ENCODE assay signal across 8 cellular contexts in the genomic region with DNA sequence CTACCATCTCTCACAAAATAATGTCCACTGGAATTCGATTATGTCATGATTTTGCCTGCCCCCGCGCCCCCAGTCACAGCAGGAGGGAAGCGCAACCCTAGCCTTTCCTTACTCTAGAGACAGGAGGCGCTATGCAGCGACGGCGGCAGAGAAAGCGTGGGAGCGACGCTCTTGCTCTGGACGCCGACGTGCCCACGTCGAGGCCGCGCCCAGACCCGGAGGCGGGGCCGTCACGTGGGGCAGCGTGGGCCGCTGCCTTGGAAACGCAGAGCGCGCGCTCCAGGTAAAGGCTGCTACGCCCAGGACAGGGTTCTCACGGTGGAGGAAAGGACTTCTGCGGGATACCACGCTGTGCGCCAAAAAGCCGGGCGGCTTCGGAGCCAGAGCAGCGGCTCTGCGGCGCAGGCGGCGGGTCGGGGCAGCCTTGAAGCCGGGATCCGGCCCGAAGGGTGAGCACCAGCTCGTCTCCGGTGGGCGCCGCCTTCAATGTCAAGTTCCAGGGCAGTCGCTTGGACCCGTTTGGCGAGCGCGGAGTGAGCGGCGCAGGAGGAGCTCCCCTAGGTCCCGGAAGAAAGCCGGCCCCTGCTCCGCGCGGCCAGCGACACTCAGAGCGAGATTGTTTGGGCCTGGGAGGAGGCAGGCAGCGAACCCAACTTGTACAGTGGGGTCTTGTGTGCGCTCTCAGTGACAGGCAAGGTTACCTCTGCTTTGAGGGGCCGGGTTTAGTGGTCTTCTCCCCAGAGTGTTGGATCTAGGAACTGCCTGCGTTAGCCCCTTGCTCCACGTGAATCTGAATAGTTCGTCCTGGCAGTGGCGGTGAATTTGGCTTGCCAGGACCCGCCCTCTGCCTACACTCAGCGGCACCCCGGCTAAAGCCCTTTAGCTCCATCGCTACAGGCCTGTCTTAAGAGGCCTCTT.
DNase-seq lines count a peak whose midpoint lies in the region; ATAC-seq and TF ChIP-seq lines count a peak whose summit lies in the region.

No MANE protein-coding gene starts in this region.

- 0% methylated on average over 66 to 74 of the region's 74 CpGs for WGBS in lung, 2 donors

- H3K27ac Mint-ChIP-seq in CD8-positive, alpha-beta memory T cell, result peak overlapping the region; percentile 54 to 92 (median 82)
- peak overlapping the region; percentile 66 for H3K27ac Mint-ChIP-seq in activated CD8-positive, alpha-beta T cell treated with anti-CD3 and anti-CD28 coated beads, Interleukin-2, amount 10 ng/mL, durations not matched to agents 7 days and 5 days

- peaks cover 11% of the 10 kb centered on the region for H3K4me1 ChIP-seq in CD8-positive, alpha-beta memory T cell (ENCODE audit: insufficient read depth, low read length)
- H3K4me1 ChIP-seq in lung (ENCODE audit: control insufficient read depth in 2 of 2, insufficient read depth in 2 of 2, low read length in 2 of 2), result no peaks in the 10 kb centered on the region

- H3K9me3 ChIP-seq in CD8-positive, alpha-beta memory T cell (ENCODE audit: low read length), result no peaks in the 10 kb centered on the region
- no peaks in the 10 kb centered on the region for H3K9me3 ChIP-seq in lung (ENCODE audit: control insufficient read depth in 2 of 2, insufficient read depth in 1 of 2, low read length in 1 of 2)

- CTCF ChIA-PET in CD8-positive, alpha-beta memory T cell (lab: Charles Lee), result interaction anchor here (0.7 to 3.5 kb wide), 15 partner anchors 11 to 354 kb away, joined by 3 to 63 read pairs (median 5); a partner anchor contains a TSS
- CTCF ChIA-PET in activated CD8-positive, alpha-beta T cell treated with anti-CD3 and anti-CD28 coated beads, Interleukin-2, amount 10 ng/mL, durations not matched to agents 7 days and 5 days (lab: Charles Lee), result interaction anchor here (0.7 to 8.6 kb wide), 43 partner anchors 9 to 832 kb away, joined by 3 to 183 read pairs (median 4); a partner anchor contains a TSS

- H3K4me3 Mint-ChIP-seq in CD8-positive, alpha-beta memory T cell, result peak overlapping the region; percentile 82 to 95 (median 88)
- H3K4me3 Mint-ChIP-seq in activated CD8-positive, alpha-beta T cell treated with anti-CD3 and anti-CD28 coated beads, Interleukin-2, amount 10 ng/mL, durations not matched to agents 7 days and 5 days, result peak overlapping the region; percentile 89

- H3K27me3 ChIP-seq in CD8-positive, alpha-beta memory T cell (ENCODE audit: insufficient read depth, low read length, poor library complexity, severe bottlenecking), result no peaks in the 10 kb centered on the region
- no peaks in the 10 kb centered on the region for H3K27me3 ChIP-seq in lung (ENCODE audit: control insufficient read depth, insufficient read depth)

- POLR2A ChIA-PET in CD8-positive, alpha-beta memory T cell (lab: Charles Lee), result interaction anchor here (0.5 to 1.3 kb wide), 3 partner anchors 114 to 178 kb away, joined by 3 to 11 read pairs (median 6); a partner anchor contains a TSS
- POLR2A ChIA-PET in activated CD8-positive, alpha-beta T cell treated with anti-CD3 and anti-CD28 coated beads, Interleukin-2, amount 10 ng/mL, durations not matched to agents 7 days and 5 days (lab: Charles Lee), result interaction anchor here (1.2 to 1.9 kb wide), 2 partner anchors 122 to 160 kb away, joined by 4 to 6 read pairs; a partner anchor contains a TSS

- peaks cover 0 to 4% (median 2%) of the 10 kb centered on the region in 3 donors for H3K36me3 Mint-ChIP-seq in CD8-positive, alpha-beta memory T cell
- no peaks in the 10 kb centered on the region for H3K36me3 Mint-ChIP-seq in activated CD8-positive, alpha-beta T cell treated with anti-CD3 and anti-CD28 coated beads, Interleukin-2, amount 10 ng/mL, durations not matched to agents 7 days and 5 days (ENCODE audit: low read depth)

- peak; percentile 92 for TF ChIP-seq CTCF in lung (IDR thresholded peaks at IDR 0.05; ENCODE audit: control extremely low read depth, extremely low read depth)

- H3K4me1 Mint-ChIP-seq in CD8-positive, alpha-beta memory T cell, result peaks cover 20 to 27% (median 20%) of the 10 kb centered on the region in 3 donors
- H3K4me1 Mint-ChIP-seq in activated CD8-positive, alpha-beta T cell treated with anti-CD3 and anti-CD28 coated beads, Interleukin-2, amount 10 ng/mL, durations not matched to agents 7 days and 5 days (ENCODE audit: low read depth), result peaks cover 25% of the 10 kb centered on the region

- peak overlapping the region; percentile 66 for H3K27ac ChIP-seq in CD8-positive, alpha-beta memory T cell (ENCODE audit: low read depth, low read length)
- H3K27ac ChIP-seq in lung (ENCODE audit: low read depth in 1 of 2, low read length in 1 of 2), result peak overlapping the region; percentile 53 to 69

- ATAC-seq in GM19455 (IDR thresholded peaks at IDR 0.05; ENCODE audit: unreplicated experiment), result peak; percentile 92
- peak; percentile 94 for ATAC-seq in activated CD8-positive, alpha-beta T cell treated with anti-CD3 and anti-CD28 coated beads, Interleukin-2, amount 10 ng/mL, durations not matched to agents 7 days and 5 days
- ATAC-seq in lung (ENCODE audit: insufficient read depth, low FRiP score), result peak; percentile 99

- H3K4me3 ChIP-seq in CD8-positive, alpha-beta memory T cell (ENCODE audit: low read length), result peak overlapping the region; percentile 80
- peak overlapping the region; percentile 74 for H3K4me3 ChIP-seq in lung

- no peaks in the 10 kb centered on the region for H3K9me3 Mint-ChIP-seq in CD8-positive, alpha-beta memory T cell
- H3K9me3 Mint-ChIP-seq in activated CD8-positive, alpha-beta T cell treated with anti-CD3 and anti-CD28 coated beads, Interleukin-2, amount 10 ng/mL, durations not matched to agents 7 days and 5 days (ENCODE audit: insufficient read depth), result no peaks in the 10 kb centered on the region

- DNase-seq in CD8-positive, alpha-beta memory T cell, result peak; percentile 78 to 89 (median 83)
- DNase-seq in HK-2 (ENCODE audit: unreplicated experiment) (peak; percentile 71), NCI-H82 (lab: John Stamatoyannopoulos, UW) (peak; percentile 97), lung (ENCODE audit: low spot score) (peak; percentile 83)
- peak; percentile 87 for DNase-seq in activated CD8-positive, alpha-beta T cell treated with anti-CD3 and anti-CD28 coated beads, Interleukin-2, amount 10 ng/mL, durations not matched to agents 7 days and 5 days
- DNase-seq in effector CD8-positive, alpha-beta T cell (lab: John Stamatoyannopoulos, UW), result peak; percentile 75
- peak; percentile 77 to 82 (median 81) for DNase-seq in stimulated activated CD4-positive, alpha-beta T cell treated with anti-CD3 and anti-CD28 coated beads, TNF-alpha, amount 100 ng/mL, for 24 hours (ENCODE audit: low read depth in 3 of 3)

- no peaks in the 10 kb centered on the region for H3K27me3 Mint-ChIP-seq in CD8-positive, alpha-beta memory T cell
- H3K27me3 Mint-ChIP-seq in activated CD8-positive, alpha-beta T cell treated with anti-CD3 and anti-CD28 coated beads, Interleukin-2, amount 10 ng/mL, durations not matched to agents 7 days and 5 days (ENCODE audit: low read depth), result no peaks in the 10 kb centered on the region

- H3K36me3 ChIP-seq in CD8-positive, alpha-beta memory T cell (ENCODE audit: insufficient read depth, low read length), result no peaks in the 10 kb centered on the region
- peaks cover 0 to 2% of the 10 kb centered on the region in 2 donors for H3K36me3 ChIP-seq in lung (ENCODE audit: control insufficient read depth in 2 of 2, insufficient read depth in 2 of 2, low read length in 2 of 2)

Comparison
In these comparisons a context has a peak if more than half of its experiments do, and no peak if none do; other contexts are left out.
1. Peak in every context shown above with its lines: DNase-seq, ATAC-seq, H3K4me3 ChIP-seq and H3K27ac ChIP-seq.